ENCODE assay signal across 8 cellular contexts in genomic region chr5:33891731-33892418, GRCh38. TPM values are rescaled to one million over a fixed set of nuclear protein-coding genes. Genes with fewer than 3 reads are reported as not detected.
DNase-seq lines count a peak whose midpoint lies in the region; ATAC-seq and TF ChIP-seq lines count a peak whose summit lies in the region.

Gene ADAMTS12 (minus strand): TSS chr5:33891990. CDS start chr5:33891856, 134 bp downstream.

- CTCF ChIA-PET in AG04449 (lab: Yijun Ruan, JAX) = interaction anchor here (0.6 to 3.8 kb wide), 8 partner anchors 8 to 421 kb away, joined by 3 to 21 read pairs (median 4); partner anchors contain the start of gene RXFP3

- no peak for DNase-seq in AG04449 (ENCODE audit: low read depth, low spot score)
- DNase-seq in brain microvascular endothelial cell = peak; percentile 53
- DNase-seq in left kidney (ENCODE audit: low read depth, low spot score) = peak; percentile 87
- DNase-seq in thyroid gland = peak; percentile 13 to 20
- DNase-seq in DMS153 treated with DMSO at 0.1 percent for 48 hours (lab: John Stamatoyannopoulos, UW; ENCODE audit: unreplicated experiment) = no peak
- DNase-seq in NCI-H1092 treated with DMSO at 0.1 percent for 48 hours (lab: John Stamatoyannopoulos, UW) = no peak

- 4% methylated on average over 15 to 19 of the region's 40 CpGs for WGBS in thyroid gland, 2 donors

- TF ChIP-seq CTCF in AG04449 (IDR thresholded peaks at IDR 0.05; ENCODE audit: insufficient read depth, low read length, missing control alignments) (no peak), brain microvascular endothelial cell (IDR thresholded peaks at IDR 0.05; ENCODE audit: low read depth, low read length, missing control alignments) (no peak), thyroid gland (IDR thresholded peaks at IDR 0.05) (no peak)

- no peak for TF ChIP-seq POLR2A in thyroid gland (IDR thresholded peaks at IDR 0.05)

- no peaks in the 10 kb centered on the region for H3K9me3 ChIP-seq in thyroid gland

- POLR2A ChIA-PET in AG04449 (lab: Yijun Ruan, JAX) = interaction anchor here (0.9 to 1.6 kb wide), 8 partner anchors 8 to 451 kb away, joined by 3 to 11 read pairs (median 4); partner anchors contain the start of gene TARS1

- H3K4me3 ChIP-seq in AG04449 (ENCODE audit: low read depth, low read length) (peak within 1 kb of the TSS; percentile 67), brain microvascular endothelial cell (ENCODE audit: low read depth, low read length) (peak within 1 kb of the TSS; percentile 76), thyroid gland (replicated peaks in 1 of 3) (peak within 1 kb of the TSS in 1 of 3 donors; percentile 23)

- H3K4me1 ChIP-seq in thyroid gland = peaks cover 10 to 15% of the 10 kb centered on the region in 2 donors

- H3K36me3 ChIP-seq in brain microvascular endothelial cell (replicated peaks) (peaks cover 2% of the 10 kb centered on the region), thyroid gland (no peaks in the 10 kb centered on the region)

- intact Hi-C loops in thyroid gland (cut with DNase I) = no loop called here

- peak; percentile 50 for ATAC-seq in HG02678 (IDR thresholded peaks at IDR 0.05; ENCODE audit: unreplicated experiment)
- ATAC-seq in HG02973 (IDR thresholded peaks at IDR 0.05; ENCODE audit: unreplicated experiment) = no peak

- H3K27ac ChIP-seq in brain microvascular endothelial cell = peak within 1 kb of the TSS; percentile 51
- H3K27ac ChIP-seq in thyroid gland = peak within 1 kb of the TSS in 2 of 3 donors; percentile 6 to 14

- in situ Hi-C loops in brain microvascular endothelial cell (cut with HindIII; ENCODE audit: low pct_ligation_motif_present, low sequenced_read_pairs) = no loop called here

- H3K27me3 ChIP-seq in brain microvascular endothelial cell (replicated peaks) = no peaks in the 10 kb centered on the region
- no peaks in the 10 kb centered on the region for H3K27me3 ChIP-seq in thyroid gland

RNA-seq across cellular contexts. Expression of gene ADAMTS12, which starts in this region (rescaled TPM):
- total RNA-seq in thyroid gland = 1 to 10 TPM; 1.3 to 5.8 (median 2.3) TPM

Comparison
In these comparisons a context has a peak if more than half of its experiments do, and no peak if none do; other contexts are left out.
1. DNase-seq: peak in brain microvascular endothelial cell (single experiment), left kidney (single experiment) and thyroid gland (2 of 2); none in AG04449 (single experiment), DMS153 treated with DMSO at 0.1 percent for 48 hours (single experiment) and NCI-H1092 treated with DMSO at 0.1 percent for 48 hours (single experiment).